8 cellular contexts compared by ENCODE assay signal in genomic region chr6:17394192-17394611, GRCh38. TPM values are rescaled to one million over a fixed set of nuclear protein-coding genes. Genes with fewer than 3 reads are reported as not detected.
DNase-seq lines count a peak whose midpoint lies in the region; ATAC-seq and TF ChIP-seq lines count a peak whose summit lies in the region.

No MANE protein-coding gene starts in this region.

- peaks cover 43% of the 10 kb centered on the region for H3K27me3 Mint-ChIP-seq in activated CD4-positive, alpha-beta T cell treated with anti-CD3 and anti-CD28 coated beads, Interleukin-2, amount 10 ng/mL, durations not matched to agents 24 days and 14 days
- H3K27me3 Mint-ChIP-seq in stimulated activated naive CD8-positive, alpha-beta T cell treated with anti-CD3 and anti-CD28 coated beads, Interleukin-15, amount 100 ng/mL, for 72 hours, result peaks cover 60% of the 10 kb centered on the region

- H3K9me3 Mint-ChIP-seq in activated CD4-positive, alpha-beta T cell treated with anti-CD3 and anti-CD28 coated beads, Interleukin-2, amount 10 ng/mL, durations not matched to agents 24 days and 14 days, result no peaks in the 10 kb centered on the region
- no peaks in the 10 kb centered on the region for H3K9me3 Mint-ChIP-seq in stimulated activated naive CD8-positive, alpha-beta T cell treated with anti-CD3 and anti-CD28 coated beads, Interleukin-15, amount 100 ng/mL, for 72 hours

- CTCF ChIA-PET in PC-3 (lab: Charles Lee), result no interaction called here

- H3K27ac Mint-ChIP-seq in activated CD4-positive, alpha-beta T cell treated with anti-CD3 and anti-CD28 coated beads, Interleukin-2, amount 10 ng/mL, durations not matched to agents 24 days and 14 days, result no peak overlapping the region
- H3K27ac Mint-ChIP-seq in stimulated activated naive CD8-positive, alpha-beta T cell treated with anti-CD3 and anti-CD28 coated beads, Interleukin-15, amount 100 ng/mL, for 72 hours, result no peak overlapping the region

- peak overlapping the region; percentile 62 for H3K9ac ChIP-seq in PC-3 (ENCODE audit: low read length)

- peak; percentile 73 for ATAC-seq in PC-3
- peak; percentile 52 for ATAC-seq in left colon
- peak; percentile 45 for ATAC-seq in stimulated activated naive CD8-positive, alpha-beta T cell treated with anti-CD3 and anti-CD28 coated beads, Interleukin-15, amount 100 ng/mL, for 72 hours
- ATAC-seq in HG02571 (IDR thresholded peaks at IDR 0.05; ENCODE audit: unreplicated experiment), result no peak
- ATAC-seq in HG03457 (IDR thresholded peaks at IDR 0.05; ENCODE audit: unreplicated experiment), result no peak

- no TSS peak for BruUV-seq in PC-3 (replicated peaks; lab: Mats Ljungman, UMichigan)

- peak; percentile 50 for DNase-seq in activated CD4-positive, alpha-beta T cell treated with anti-CD3 and anti-CD28 coated beads, Interleukin-2, amount 10 ng/mL, durations not matched to agents 24 days and 14 days
- DNase-seq in activated CD4-positive, alpha-beta T cell treated with anti-CD3 and anti-CD28 coated beads for 1 hour, result no peak
- peak; percentile 89 for DNase-seq in PC-3
- peak; percentile 69 for DNase-seq in choroid plexus epithelial cell (ENCODE audit: low read depth)
- peak; percentile 23 to 42 for DNase-seq in left colon
- peak in 1 of 2 donors; percentile 3 for DNase-seq in stimulated activated naive CD8-positive, alpha-beta T cell treated with anti-CD3 and anti-CD28 coated beads, Interleukin-15, amount 100 ng/mL, for 72 hours

- peak overlapping the region; percentile 60 for H3K4me3 Mint-ChIP-seq in activated CD4-positive, alpha-beta T cell treated with anti-CD3 and anti-CD28 coated beads, Interleukin-2, amount 10 ng/mL, durations not matched to agents 24 days and 14 days
- peak overlapping the region; percentile 72 to 75 for H3K4me3 Mint-ChIP-seq in stimulated activated naive CD8-positive, alpha-beta T cell treated with anti-CD3 and anti-CD28 coated beads, Interleukin-15, amount 100 ng/mL, for 72 hours

- peaks cover 6% of the 10 kb centered on the region; the same call in 1 of the 2 replicates for H3K36me3 ChIP-seq in PC-3 (ENCODE audit: low read depth, low read length)

- H3K4me1 Mint-ChIP-seq in activated CD4-positive, alpha-beta T cell treated with anti-CD3 and anti-CD28 coated beads, Interleukin-2, amount 10 ng/mL, durations not matched to agents 24 days and 14 days, result peaks cover 3% of the 10 kb centered on the region
- peaks cover 9% of the 10 kb centered on the region for H3K4me1 Mint-ChIP-seq in stimulated activated naive CD8-positive, alpha-beta T cell treated with anti-CD3 and anti-CD28 coated beads, Interleukin-15, amount 100 ng/mL, for 72 hours

- no peaks in the 10 kb centered on the region for H3K9me2 ChIP-seq in PC-3 (replicated peaks; ENCODE audit: low read length)

- H3K79me2 ChIP-seq in PC-3 (ENCODE audit: low read length), result peaks cover 50% of the 10 kb centered on the region

- no peaks in the 10 kb centered on the region for H3K9me3 ChIP-seq in PC-3 (ENCODE audit: low read length)

- H3K4me1 ChIP-seq in PC-3 (ENCODE audit: insufficient read depth, low read length), result peaks cover 33% of the 10 kb centered on the region

- TF ChIP-seq CTCF in PC-3 (conservative IDR thresholded peaks at IDR 0.05; ENCODE audit: low read depth, low read length) (no peak), choroid plexus epithelial cell (conservative IDR thresholded peaks at IDR 0.05; ENCODE audit: low read depth, low read length) (no peak)

- H3K4me3 ChIP-seq in PC-3 (ENCODE audit: low read length) (peak overlapping the region; percentile 92), choroid plexus epithelial cell (ENCODE audit: low read depth, low read length) (peak overlapping the region; percentile 65)

- peak overlapping the region; percentile 56 for H3K27ac ChIP-seq in PC-3 (ENCODE audit: low read length)

- H2AFZ ChIP-seq in PC-3 (ENCODE audit: low read length), result peak overlapping the region; percentile 81

- intact Hi-C loops in activated CD4-positive, alpha-beta T cell treated with anti-CD3 and anti-CD28 coated beads, Interleukin-2, amount 10 ng/mL, durations not matched to agents 24 days and 14 days (cut with micrococcal nuclease), result loop anchor here (10.0 kb wide), 1 partner anchor 191 kb away; no protein-coding TSS in a partner anchor
- intact Hi-C loops in PC-3 (cut with micrococcal nuclease) (no loop called here), left colon (cut with DNase I, micrococcal nuclease) (no loop called here)

- no peaks in the 10 kb centered on the region for H3F3A ChIP-seq in PC-3 (ENCODE audit: low read length, unreplicated experiment)

- POLR2A ChIA-PET in PC-3 (lab: Charles Lee; ENCODE audit: unreplicated experiment), result interaction anchor here (0.6 kb wide), 1 partner anchor 185 kb away, joined by 3 read pairs; no protein-coding TSS in a partner anchor

- H3K27me3 ChIP-seq in PC-3 (ENCODE audit: low read length), result no peaks in the 10 kb centered on the region

- peak overlapping the region; percentile 88 for H3K4me2 ChIP-seq in PC-3 (ENCODE audit: low read length)

- H4K20me1 ChIP-seq in PC-3 (ENCODE audit: low read length), result no peaks in the 10 kb centered on the region

- H3K36me3 Mint-ChIP-seq in activated CD4-positive, alpha-beta T cell treated with anti-CD3 and anti-CD28 coated beads, Interleukin-2, amount 10 ng/mL, durations not matched to agents 24 days and 14 days (ENCODE audit: low read depth), result no peaks in the 10 kb centered on the region

RNA-seq across cellular contexts. Expression of gene CAP2, which starts 0.8 kb away (rescaled TPM):
- not detected in 2 replicates for total RNA-seq in activated CD4-positive, alpha-beta T cell treated with anti-CD3 and anti-CD28 coated beads, Interleukin-2, amount 10 ng/mL, durations not matched to agents 24 days and 14 days
- total RNA-seq in PC-3 (2014; rRNA removed) (8.2 and 11.6 TPM in 2 replicates), left colon (1 to 10 TPM; 3.4 to 7.1 TPM)

Comparison
In these comparisons a context has a peak if more than half of its experiments do, and no peak if none do; other contexts are left out.
1. ATAC-seq: peak in PC-3 (single experiment), left colon (single experiment) and stimulated activated naive CD8-positive, alpha-beta T cell treated with anti-CD3 and anti-CD28 coated beads, Interleukin-15, amount 100 ng/mL, for 72 hours (single experiment); none in HG02571 (single experiment) and HG03457 (single experiment).